In the genomic region with DNA sequence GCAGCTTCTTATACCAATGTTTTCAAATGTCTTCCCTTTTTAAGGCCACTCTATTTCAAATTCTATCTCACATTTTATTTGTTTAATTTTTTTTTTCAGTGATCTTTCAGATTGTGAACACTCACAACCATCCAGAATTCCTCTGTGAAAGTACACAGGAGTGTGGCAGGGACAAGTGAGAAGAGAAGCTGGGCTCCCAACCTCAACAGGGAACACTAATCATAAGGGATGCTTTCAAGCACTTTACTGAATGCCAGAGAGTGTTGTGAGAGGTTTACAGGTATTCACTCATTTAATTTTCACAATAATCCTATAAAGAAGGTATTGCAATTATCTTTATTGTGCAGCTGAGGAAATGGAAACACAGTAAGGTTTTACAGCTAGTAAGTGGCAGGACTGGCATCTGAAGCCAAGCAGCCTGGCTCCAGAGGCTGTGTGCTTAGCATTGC, we compare ENCODE assay signal across 14 cellular contexts.
DNase-seq lines count a peak whose midpoint lies in the region; ATAC-seq and TF ChIP-seq lines count a peak whose summit lies in the region.
"Had no signal": no experiment of that assay in that cellular context is flagged by ENCODE, and none has a peak within 500 bp of the region (broad histone marks: within the 10 kb centered on the region; RNA-seq: fewer than 3 reads in every experiment).

No MANE protein-coding gene starts in this region.

- no peaks in the 10 kb centered on the region for H3K9me3 ChIP-seq in upper lobe of left lung

- intact Hi-C loops in left colon (cut with DNase I, micrococcal nuclease), result no loop called here

- no peaks in the 10 kb centered on the region for H3K27me3 ChIP-seq in upper lobe of left lung

- H3K4me1 ChIP-seq in upper lobe of left lung, result peaks cover 3 to 23% (median 12%) of the 10 kb centered on the region in 4 donors

- no peak for TF ChIP-seq POLR2A in upper lobe of left lung (IDR thresholded peaks at IDR 0.05)

- DNase-seq in NOMO-1 treated with DMSO at 0.1 percent for 48 hours (lab: John Stamatoyannopoulos, UW; ENCODE audit: unreplicated experiment) (peak; percentile 16), NOMO-1 treated with dmso at 0.1 percent for 144 hours (lab: John Stamatoyannopoulos, UW; ENCODE audit: unreplicated experiment) (no peak), left colon (no peak), upper lobe of left lung (peak in 1 of 2 donors; percentile 79), epidermal melanocyte (ENCODE audit: insufficient read length, low spot score) (no peak)
- DNase-seq: activated CD4-positive, alpha-beta T cell treated with anti-CD3 and anti-CD28 coated beads, Interleukin-2, amount 50 U/mL, for 4 hours; effector CD4-positive, alpha-beta T cell; GOT3; hippocampal formation; stimulated activated CD4-positive, alpha-beta T cell treated with anti-CD3 and anti-CD28 coated beads, Interleukin-12 subunit alpha, Interleukin-12 subunit beta, amount 100 ng/mL, for 4 hours; SW 1271 had no signal

- peak overlapping the region in 3 of 4 donors; percentile 42 to 60 (median 53) for H3K27ac ChIP-seq in upper lobe of left lung

- no peaks in the 10 kb centered on the region for H3K36me3 ChIP-seq in upper lobe of left lung

- H3K4me3 ChIP-seq in upper lobe of left lung, result no peak overlapping the region

- TF ChIP-seq CTCF in upper lobe of left lung (IDR thresholded peaks at IDR 0.05), result no peak

- no peak for TF ChIP-seq EP300 in upper lobe of left lung (IDR thresholded peaks at IDR 0.05)

- ATAC-seq in SK-N-SH treated with all-trans-retinoic acid at 6 μM for 48 hours, result peak; percentile 43
- peak; percentile 86 for ATAC-seq in left colon
- ATAC-seq in upper lobe of left lung (ENCODE audit: low FRiP score in 2 of 2), result no peak
- no peak for ATAC-seq in GM18498 (IDR thresholded peaks at IDR 0.05; ENCODE audit: unreplicated experiment)
- no peak for ATAC-seq in GM18858 (IDR thresholded peaks at IDR 0.05; ENCODE audit: unreplicated experiment)

TF ChIP-seq in SK-N-SH treated with all-trans-retinoic acid at 6 μM for 48 hours, 23 proteins besides CTCF, POLR2A, EP300 and RAD21:
- TF ChIP-seq ZC3H10 (CRISPR knock-in tag; IDR thresholded peaks at IDR 0.05), result no peak
- TF ChIP-seq, protein P1, sequence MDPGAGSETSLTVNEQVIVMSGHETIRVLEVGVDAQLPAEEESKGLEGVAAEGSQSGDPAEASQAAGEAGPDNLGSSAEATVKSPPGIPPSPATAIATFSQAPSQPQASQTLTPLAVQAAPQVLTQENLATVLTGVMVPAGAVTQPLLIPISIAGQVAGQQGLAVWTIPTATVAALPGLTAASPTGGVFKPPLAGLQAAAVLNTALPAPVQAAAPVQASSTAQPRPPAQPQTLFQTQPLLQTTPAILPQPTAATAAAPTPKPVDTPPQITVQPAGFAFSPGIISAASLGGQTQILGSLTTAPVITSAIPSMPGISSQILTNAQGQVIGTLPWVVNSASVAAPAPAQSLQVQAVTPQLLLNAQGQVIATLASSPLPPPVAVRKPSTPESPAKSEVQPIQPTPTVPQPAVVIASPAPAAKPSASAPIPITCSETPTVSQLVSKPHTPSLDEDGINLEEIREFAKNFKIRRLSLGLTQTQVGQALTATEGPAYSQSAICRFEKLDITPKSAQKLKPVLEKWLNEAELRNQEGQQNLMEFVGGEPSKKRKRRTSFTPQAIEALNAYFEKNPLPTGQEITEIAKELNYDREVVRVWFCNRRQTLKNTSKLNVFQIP (CRISPR knock-in tag; IDR thresholded peaks at IDR 0.05; ENCODE audit: borderline replicate concordance, low read depth), result no peak
- no peak for TF ChIP-seq ZFP30 (CRISPR knock-in tag; IDR thresholded peaks at IDR 0.05)
- TF ChIP-seq CSDC2 (CRISPR knock-in tag; IDR thresholded peaks at IDR 0.05), result no peak
- TF ChIP-seq, protein P2, sequence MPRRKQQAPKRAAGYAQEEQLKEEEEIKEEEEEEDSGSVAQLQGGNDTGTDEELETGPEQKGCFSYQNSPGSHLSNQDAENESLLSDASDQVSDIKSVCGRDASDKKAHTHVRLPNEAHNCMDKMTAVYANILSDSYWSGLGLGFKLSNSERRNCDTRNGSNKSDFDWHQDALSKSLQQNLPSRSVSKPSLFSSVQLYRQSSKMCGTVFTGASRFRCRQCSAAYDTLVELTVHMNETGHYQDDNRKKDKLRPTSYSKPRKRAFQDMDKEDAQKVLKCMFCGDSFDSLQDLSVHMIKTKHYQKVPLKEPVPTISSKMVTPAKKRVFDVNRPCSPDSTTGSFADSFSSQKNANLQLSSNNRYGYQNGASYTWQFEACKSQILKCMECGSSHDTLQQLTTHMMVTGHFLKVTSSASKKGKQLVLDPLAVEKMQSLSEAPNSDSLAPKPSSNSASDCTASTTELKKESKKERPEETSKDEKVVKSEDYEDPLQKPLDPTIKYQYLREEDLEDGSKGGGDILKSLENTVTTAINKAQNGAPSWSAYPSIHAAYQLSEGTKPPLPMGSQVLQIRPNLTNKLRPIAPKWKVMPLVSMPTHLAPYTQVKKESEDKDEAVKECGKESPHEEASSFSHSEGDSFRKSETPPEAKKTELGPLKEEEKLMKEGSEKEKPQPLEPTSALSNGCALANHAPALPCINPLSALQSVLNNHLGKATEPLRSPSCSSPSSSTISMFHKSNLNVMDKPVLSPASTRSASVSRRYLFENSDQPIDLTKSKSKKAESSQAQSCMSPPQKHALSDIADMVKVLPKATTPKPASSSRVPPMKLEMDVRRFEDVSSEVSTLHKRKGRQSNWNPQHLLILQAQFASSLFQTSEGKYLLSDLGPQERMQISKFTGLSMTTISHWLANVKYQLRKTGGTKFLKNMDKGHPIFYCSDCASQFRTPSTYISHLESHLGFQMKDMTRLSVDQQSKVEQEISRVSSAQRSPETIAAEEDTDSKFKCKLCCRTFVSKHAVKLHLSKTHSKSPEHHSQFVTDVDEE (CRISPR knock-in tag; IDR thresholded peaks at IDR 0.05), result no peak
- no peak for TF ChIP-seq ZFP3 (CRISPR knock-in tag; IDR thresholded peaks at IDR 0.05)
- TF ChIP-seq, protein P3, sequence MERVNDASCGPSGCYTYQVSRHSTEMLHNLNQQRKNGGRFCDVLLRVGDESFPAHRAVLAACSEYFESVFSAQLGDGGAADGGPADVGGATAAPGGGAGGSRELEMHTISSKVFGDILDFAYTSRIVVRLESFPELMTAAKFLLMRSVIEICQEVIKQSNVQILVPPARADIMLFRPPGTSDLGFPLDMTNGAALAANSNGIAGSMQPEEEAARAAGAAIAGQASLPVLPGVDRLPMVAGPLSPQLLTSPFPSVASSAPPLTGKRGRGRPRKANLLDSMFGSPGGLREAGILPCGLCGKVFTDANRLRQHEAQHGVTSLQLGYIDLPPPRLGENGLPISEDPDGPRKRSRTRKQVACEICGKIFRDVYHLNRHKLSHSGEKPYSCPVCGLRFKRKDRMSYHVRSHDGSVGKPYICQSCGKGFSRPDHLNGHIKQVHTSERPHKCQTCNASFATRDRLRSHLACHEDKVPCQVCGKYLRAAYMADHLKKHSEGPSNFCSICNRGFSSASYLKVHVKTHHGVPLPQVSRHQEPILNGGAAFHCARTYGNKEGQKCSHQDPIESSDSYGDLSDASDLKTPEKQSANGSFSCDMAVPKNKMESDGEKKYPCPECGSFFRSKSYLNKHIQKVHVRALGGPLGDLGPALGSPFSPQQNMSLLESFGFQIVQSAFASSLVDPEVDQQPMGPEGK (CRISPR knock-in tag; IDR thresholded peaks at IDR 0.05; ENCODE audit: borderline replicate concordance), result no peak
- TF ChIP-seq SNAI2 (CRISPR knock-in tag; IDR thresholded peaks at IDR 0.05), result no peak
- no peak for TF ChIP-seq BACH2 (CRISPR knock-in tag; IDR thresholded peaks at IDR 0.05; ENCODE audit: borderline replicate concordance)

Comparison
In these comparisons a context has a peak if more than half of its experiments do, and no peak if none do; other contexts are left out.
1. ATAC-seq: peak in SK-N-SH treated with all-trans-retinoic acid at 6 μM for 48 hours (single experiment) and left colon (single experiment); none in upper lobe of left lung (0 of 2), GM18498 (single experiment) and GM18858 (single experiment).